Comparison of ENCODE assay signal across 1 cellular context in genomic region chr22:24514241-24515024, GRCh38.
TF ChIP-seq lines count a peak whose summit lies in the region.

No MANE protein-coding gene starts in this region.

TF ChIP-seq in HepG2, 621 proteins besides CTCF, POLR2A, EP300 and RAD21 (continued from another document and continues in another):
- TF ChIP-seq, protein P1, sequence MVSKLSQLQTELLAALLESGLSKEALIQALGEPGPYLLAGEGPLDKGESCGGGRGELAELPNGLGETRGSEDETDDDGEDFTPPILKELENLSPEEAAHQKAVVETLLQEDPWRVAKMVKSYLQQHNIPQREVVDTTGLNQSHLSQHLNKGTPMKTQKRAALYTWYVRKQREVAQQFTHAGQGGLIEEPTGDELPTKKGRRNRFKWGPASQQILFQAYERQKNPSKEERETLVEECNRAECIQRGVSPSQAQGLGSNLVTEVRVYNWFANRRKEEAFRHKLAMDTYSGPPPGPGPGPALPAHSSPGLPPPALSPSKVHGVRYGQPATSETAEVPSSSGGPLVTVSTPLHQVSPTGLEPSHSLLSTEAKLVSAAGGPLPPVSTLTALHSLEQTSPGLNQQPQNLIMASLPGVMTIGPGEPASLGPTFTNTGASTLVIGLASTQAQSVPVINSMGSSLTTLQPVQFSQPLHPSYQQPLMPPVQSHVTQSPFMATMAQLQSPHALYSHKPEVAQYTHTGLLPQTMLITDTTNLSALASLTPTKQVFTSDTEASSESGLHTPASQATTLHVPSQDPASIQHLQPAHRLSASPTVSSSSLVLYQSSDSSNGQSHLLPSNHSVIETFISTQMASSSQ (IDR thresholded peaks at IDR 0.05; ENCODE audit: low read depth), result peak; percentile 98
- TF ChIP-seq, protein P1 (CRISPR knock-in tag; IDR thresholded peaks at IDR 0.05; ENCODE audit: borderline replicate concordance), result peak; percentile 99
- TF ChIP-seq MIER3 (CRISPR knock-in tag; IDR thresholded peaks at IDR 0.05; ENCODE audit: borderline replicate concordance) (peak; percentile 97; the same call in 1 of the 2 replicates), NR2F1 (CRISPR knock-in tag; IDR thresholded peaks at IDR 0.05) (no peak; a peak in 1 of 4 replicates), ZNF17 (CRISPR knock-in tag; IDR thresholded peaks at IDR 0.05) (peak; percentile 92; the same call in 1 of the 2 replicates), ATRX (CRISPR knock-in tag; IDR thresholded peaks at IDR 0.05; ENCODE audit: borderline replicate concordance) (no peak), TAF15 (IDR thresholded peaks at IDR 0.05; ENCODE audit: low read depth, low read length, poor library complexity, severe bottlenecking) (no peak), ZNF337 (CRISPR knock-in tag; IDR thresholded peaks at IDR 0.05; ENCODE audit: borderline replicate concordance, low read depth) (peak; percentile 43; the same call in 1 of the 2 replicates), ZNF672 (CRISPR knock-in tag; IDR thresholded peaks at IDR 0.05) (no peak), ZFP36L2 (CRISPR knock-in tag; IDR thresholded peaks at IDR 0.05) (no peak), AKAP8 (CRISPR knock-in tag; IDR thresholded peaks at IDR 0.05) (peak; percentile 72; the same call in 1 of the 2 replicates), KDM3A (CRISPR knock-in tag; IDR thresholded peaks at IDR 0.05; ENCODE audit: low read depth) (peak; percentile 97), ZNF646 (CRISPR knock-in tag; IDR thresholded peaks at IDR 0.05) (no peak), MAFF (IDR thresholded peaks at IDR 0.05; ENCODE audit: low read depth, low read length) (no peak), ZNF496 (CRISPR knock-in tag; IDR thresholded peaks at IDR 0.05; ENCODE audit: insufficient replicate concordance) (no peak), ZBTB44 (CRISPR knock-in tag; IDR thresholded peaks at IDR 0.05) (peak; percentile 89; the same call in 1 of the 2 replicates), ZHX2 (IDR thresholded peaks at IDR 0.05; ENCODE audit: low read depth) (peak; percentile 71), ZHX2 (CRISPR knock-in tag; IDR thresholded peaks at IDR 0.05; ENCODE audit: borderline replicate concordance) (no peak)
- TF ChIP-seq, protein P2, sequence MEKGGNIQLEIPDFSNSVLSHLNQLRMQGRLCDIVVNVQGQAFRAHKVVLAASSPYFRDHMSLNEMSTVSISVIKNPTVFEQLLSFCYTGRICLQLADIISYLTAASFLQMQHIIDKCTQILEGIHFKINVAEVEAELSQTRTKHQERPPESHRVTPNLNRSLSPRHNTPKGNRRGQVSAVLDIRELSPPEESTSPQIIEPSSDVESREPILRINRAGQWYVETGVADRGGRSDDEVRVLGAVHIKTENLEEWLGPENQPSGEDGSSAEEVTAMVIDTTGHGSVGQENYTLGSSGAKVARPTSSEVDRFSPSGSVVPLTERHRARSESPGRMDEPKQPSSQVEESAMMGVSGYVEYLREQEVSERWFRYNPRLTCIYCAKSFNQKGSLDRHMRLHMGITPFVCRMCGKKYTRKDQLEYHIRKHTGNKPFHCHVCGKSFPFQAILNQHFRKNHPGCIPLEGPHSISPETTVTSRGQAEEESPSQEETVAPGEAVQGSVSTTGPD (CRISPR knock-in tag; IDR thresholded peaks at IDR 0.05), result 0 out of 2 replicates have a peak, but pooled peaks have one; percentile 68
- TF ChIP-seq, protein P3, sequence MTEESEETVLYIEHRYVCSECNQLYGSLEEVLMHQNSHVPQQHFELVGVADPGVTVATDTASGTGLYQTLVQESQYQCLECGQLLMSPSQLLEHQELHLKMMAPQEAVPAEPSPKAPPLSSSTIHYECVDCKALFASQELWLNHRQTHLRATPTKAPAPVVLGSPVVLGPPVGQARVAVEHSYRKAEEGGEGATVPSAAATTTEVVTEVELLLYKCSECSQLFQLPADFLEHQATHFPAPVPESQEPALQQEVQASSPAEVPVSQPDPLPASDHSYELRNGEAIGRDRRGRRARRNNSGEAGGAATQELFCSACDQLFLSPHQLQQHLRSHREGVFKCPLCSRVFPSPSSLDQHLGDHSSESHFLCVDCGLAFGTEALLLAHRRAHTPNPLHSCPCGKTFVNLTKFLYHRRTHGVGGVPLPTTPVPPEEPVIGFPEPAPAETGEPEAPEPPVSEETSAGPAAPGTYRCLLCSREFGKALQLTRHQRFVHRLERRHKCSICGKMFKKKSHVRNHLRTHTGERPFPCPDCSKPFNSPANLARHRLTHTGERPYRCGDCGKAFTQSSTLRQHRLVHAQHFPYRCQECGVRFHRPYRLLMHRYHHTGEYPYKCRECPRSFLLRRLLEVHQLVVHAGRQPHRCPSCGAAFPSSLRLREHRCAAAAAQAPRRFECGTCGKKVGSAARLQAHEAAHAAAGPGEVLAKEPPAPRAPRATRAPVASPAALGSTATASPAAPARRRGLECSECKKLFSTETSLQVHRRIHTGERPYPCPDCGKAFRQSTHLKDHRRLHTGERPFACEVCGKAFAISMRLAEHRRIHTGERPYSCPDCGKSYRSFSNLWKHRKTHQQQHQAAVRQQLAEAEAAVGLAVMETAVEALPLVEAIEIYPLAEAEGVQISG (CRISPR knock-in tag; IDR thresholded peaks at IDR 0.05), result peak; percentile 92
- TF ChIP-seq, protein P4, sequence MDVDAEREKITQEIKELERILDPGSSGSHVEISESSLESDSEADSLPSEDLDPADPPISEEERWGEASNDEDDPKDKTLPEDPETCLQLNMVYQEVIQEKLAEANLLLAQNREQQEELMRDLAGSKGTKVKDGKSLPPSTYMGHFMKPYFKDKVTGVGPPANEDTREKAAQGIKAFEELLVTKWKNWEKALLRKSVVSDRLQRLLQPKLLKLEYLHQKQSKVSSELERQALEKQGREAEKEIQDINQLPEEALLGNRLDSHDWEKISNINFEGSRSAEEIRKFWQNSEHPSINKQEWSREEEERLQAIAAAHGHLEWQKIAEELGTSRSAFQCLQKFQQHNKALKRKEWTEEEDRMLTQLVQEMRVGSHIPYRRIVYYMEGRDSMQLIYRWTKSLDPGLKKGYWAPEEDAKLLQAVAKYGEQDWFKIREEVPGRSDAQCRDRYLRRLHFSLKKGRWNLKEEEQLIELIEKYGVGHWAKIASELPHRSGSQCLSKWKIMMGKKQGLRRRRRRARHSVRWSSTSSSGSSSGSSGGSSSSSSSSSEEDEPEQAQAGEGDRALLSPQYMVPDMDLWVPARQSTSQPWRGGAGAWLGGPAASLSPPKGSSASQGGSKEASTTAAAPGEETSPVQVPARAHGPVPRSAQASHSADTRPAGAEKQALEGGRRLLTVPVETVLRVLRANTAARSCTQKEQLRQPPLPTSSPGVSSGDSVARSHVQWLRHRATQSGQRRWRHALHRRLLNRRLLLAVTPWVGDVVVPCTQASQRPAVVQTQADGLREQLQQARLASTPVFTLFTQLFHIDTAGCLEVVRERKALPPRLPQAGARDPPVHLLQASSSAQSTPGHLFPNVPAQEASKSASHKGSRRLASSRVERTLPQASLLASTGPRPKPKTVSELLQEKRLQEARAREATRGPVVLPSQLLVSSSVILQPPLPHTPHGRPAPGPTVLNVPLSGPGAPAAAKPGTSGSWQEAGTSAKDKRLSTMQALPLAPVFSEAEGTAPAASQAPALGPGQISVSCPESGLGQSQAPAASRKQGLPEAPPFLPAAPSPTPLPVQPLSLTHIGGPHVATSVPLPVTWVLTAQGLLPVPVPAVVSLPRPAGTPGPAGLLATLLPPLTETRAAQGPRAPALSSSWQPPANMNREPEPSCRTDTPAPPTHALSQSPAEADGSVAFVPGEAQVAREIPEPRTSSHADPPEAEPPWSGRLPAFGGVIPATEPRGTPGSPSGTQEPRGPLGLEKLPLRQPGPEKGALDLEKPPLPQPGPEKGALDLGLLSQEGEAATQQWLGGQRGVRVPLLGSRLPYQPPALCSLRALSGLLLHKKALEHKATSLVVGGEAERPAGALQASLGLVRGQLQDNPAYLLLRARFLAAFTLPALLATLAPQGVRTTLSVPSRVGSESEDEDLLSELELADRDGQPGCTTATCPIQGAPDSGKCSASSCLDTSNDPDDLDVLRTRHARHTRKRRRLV (CRISPR knock-in tag; IDR thresholded peaks at IDR 0.05), result peak; percentile 88
